ENCODE assay signal across 26 cellular contexts in the genomic region with DNA sequence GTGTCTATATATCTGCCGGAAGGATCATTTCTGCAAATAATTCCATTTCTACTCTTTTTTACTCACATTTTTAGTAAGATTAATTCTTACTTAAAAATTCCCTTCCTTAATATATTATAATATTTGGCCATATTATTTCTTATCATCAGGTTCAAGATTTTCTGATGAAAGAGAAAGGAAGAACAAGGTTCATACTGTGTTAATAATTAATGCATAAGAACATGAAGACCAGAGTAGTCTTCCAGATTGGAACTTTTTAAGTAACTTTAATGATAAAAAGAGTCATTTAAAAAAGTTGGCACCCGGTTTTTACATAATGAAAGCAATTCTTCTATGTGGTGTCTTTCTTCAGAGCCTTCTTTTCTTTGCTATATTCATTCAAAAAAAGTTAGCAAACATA. TPM values are rescaled to one million over a fixed set of nuclear protein-coding genes. Genes with fewer than 3 reads are reported as not detected.
DNase-seq lines count a peak whose midpoint lies in the region; ATAC-seq and TF ChIP-seq lines count a peak whose summit lies in the region.
"Had no signal": no experiment of that assay in that cellular context is flagged by ENCODE, and none has a peak within 500 bp of the region (broad histone marks: within the 10 kb centered on the region; RNA-seq: fewer than 3 reads in every experiment).

No MANE protein-coding gene starts in this region.

- ATAC-seq in lower lobe of right lung = no peak
- no peak for ATAC-seq in upper lobe of left lung (ENCODE audit: low FRiP score in 2 of 2)
- ATAC-seq in GM21447 (IDR thresholded peaks at IDR 0.05; ENCODE audit: unreplicated experiment) = no peak
- no peak for ATAC-seq in GM18498 (IDR thresholded peaks at IDR 0.05; ENCODE audit: unreplicated experiment)
- ATAC-seq: activated CD4-positive, alpha-beta T cell treated with anti-CD3 and anti-CD28 coated beads for 36 hours; activated T-cell treated with anti-CD3 and anti-CD28 coated beads, Interleukin-2, amount 50 U/mL, for 72 hours; HCT116; stimulated activated memory B cell treated with anti-CD40 and anti-IgM and Interleukin-4, amounts not matched to agents 10 μg/mL and 1 μg/mL and 100 μg/mL, for 72 hours had no signal

- H3K9ac ChIP-seq in duodenal mucosa (ENCODE audit: low read depth in 1 of 2, low read length in 2 of 2) = peak overlapping the region in 1 of 2 donors; percentile 61

- DNase-seq in HFF-Myc (ENCODE audit: extremely low read depth, low read depth) (no peak), lower lobe of right lung (no peak), upper lobe of left lung (no peak)
- DNase-seq in activated CD4-positive, alpha-beta T cell treated with anti-CD3 and anti-CD28 coated beads for 48 hours = no peak
- DNase-seq: activated CD4-positive, alpha-beta T cell treated with anti-CD3 and anti-CD28 coated beads for 36 hours; activated naive CD4-positive, alpha-beta T cell treated with anti-CD3 and anti-CD28 coated beads, Interleukin-2, amount 10 ng/mL, durations not matched to agents 7 days and 5 days; activated T-cell treated with anti-CD3 and anti-CD28 coated beads, Interleukin-2, amount 50 U/mL, for 72 hours; anterior cingulate cortex; BE2C; central memory CD4-positive, alpha-beta T cell; COR-L47; effector CD4-positive, alpha-beta T cell; esophagus squamous epithelium; IMR-90; MG63; NCI-H1436; NCI-H69; occipital lobe; SHP77; tibial artery had no signal

- no peak overlapping the region for H3K27ac ChIP-seq in duodenal mucosa (ENCODE audit: low read depth, low read length)
- peak overlapping the region; percentile 47 for H3K27ac ChIP-seq in lower lobe of right lung
- peak overlapping the region in 1 of 4 donors; percentile 67 for H3K27ac ChIP-seq in upper lobe of left lung

- TF ChIP-seq POLR2A in upper lobe of left lung (IDR thresholded peaks at IDR 0.05) = no peak

- intact Hi-C loops in lower lobe of right lung (cut with DNase I) = no loop called here

- H3K4me3 ChIP-seq in HFF-Myc (replicated peaks; ENCODE audit: low read depth, low read length) (peak overlapping the region; percentile 35; the same call in 1 of the 2 replicates), duodenal mucosa (ENCODE audit: low read depth in 1 of 2, low read length in 2 of 2) (peak overlapping the region; percentile 55 to 61), lower lobe of right lung (peak overlapping the region; percentile 44), upper lobe of left lung (peak overlapping the region in 3 of 4 donors; percentile 11 to 32 (median 21))
- H3K4me3 ChIP-seq: MG63 had no signal

- H3K27me3 ChIP-seq in duodenal mucosa (ENCODE audit: control insufficient read depth in 1 of 2, insufficient read depth in 2 of 2, low read length in 2 of 2) = no peaks in the 10 kb centered on the region
- H3K27me3 ChIP-seq in lower lobe of right lung (ENCODE audit: low read depth) = no peaks in the 10 kb centered on the region
- no peaks in the 10 kb centered on the region for H3K27me3 ChIP-seq in upper lobe of left lung
- H3K27me3 ChIP-seq: BE2C, esophagus squamous epithelium, MG63, tibial artery had no signal

- H3K36me3 ChIP-seq in duodenal mucosa (ENCODE audit: control insufficient read depth in 1 of 2, insufficient read depth in 2 of 2, low read length in 2 of 2) (peaks cover 0 to 7% of the 10 kb centered on the region in 2 donors), lower lobe of right lung (peaks cover 6% of the 10 kb centered on the region), upper lobe of left lung (peaks cover 0 to 5% (median 3%) of the 10 kb centered on the region in 4 donors)
- H3K36me3 ChIP-seq: BE2C had no signal

- H3K4me1 ChIP-seq in duodenal mucosa (ENCODE audit: control insufficient read depth in 1 of 2, insufficient read depth in 2 of 2, low read length in 2 of 2) (peaks cover 8 to 9% of the 10 kb centered on the region in 2 donors), lower lobe of right lung (peaks cover 14% of the 10 kb centered on the region), upper lobe of left lung (peaks cover 0 to 9% (median 6%) of the 10 kb centered on the region in 4 donors)
- H3K4me1 ChIP-seq: BE2C had no signal

- TF ChIP-seq EP300 in upper lobe of left lung (IDR thresholded peaks at IDR 0.05) = no peak

- H3K9me3 ChIP-seq in duodenal mucosa (ENCODE audit: control insufficient read depth in 1 of 2, low read length in 2 of 2) (no peaks in the 10 kb centered on the region), lower lobe of right lung (no peaks in the 10 kb centered on the region), upper lobe of left lung (no peaks in the 10 kb centered on the region)
- H3K9me3 ChIP-seq: BE2C, esophagus squamous epithelium, MG63, tibial artery had no signal

- TF ChIP-seq CTCF in HFF-Myc (IDR thresholded peaks at IDR 0.05; ENCODE audit: low read depth, low read length, missing control alignments) = no peak
- no peak for TF ChIP-seq CTCF in lower lobe of right lung (IDR thresholded peaks at IDR 0.05)
- no peak for TF ChIP-seq CTCF in upper lobe of left lung (IDR thresholded peaks at IDR 0.05)

- WGBS in upper lobe of left lung, 2 donors = 60 to 62% methylated on average over 2 of the region's 2 CpGs

RNA-seq across cellular contexts. Expression of a gene that starts 0.6 kb away (rescaled TPM):
- total RNA-seq in lower lobe of right lung (8.5 TPM), upper lobe of left lung (1 to 10 TPM in 5 of 6 donors, not detected in 1; 3.7 to 8.5 (median 7.2) TPM)
- total RNA-seq: activated T-cell treated with anti-CD3 and anti-CD28 coated beads, Interleukin-2, amount 50 U/mL, for 72 hours; Daoy had no signal
